13 cellular contexts compared by ENCODE assay signal in the genomic region with DNA sequence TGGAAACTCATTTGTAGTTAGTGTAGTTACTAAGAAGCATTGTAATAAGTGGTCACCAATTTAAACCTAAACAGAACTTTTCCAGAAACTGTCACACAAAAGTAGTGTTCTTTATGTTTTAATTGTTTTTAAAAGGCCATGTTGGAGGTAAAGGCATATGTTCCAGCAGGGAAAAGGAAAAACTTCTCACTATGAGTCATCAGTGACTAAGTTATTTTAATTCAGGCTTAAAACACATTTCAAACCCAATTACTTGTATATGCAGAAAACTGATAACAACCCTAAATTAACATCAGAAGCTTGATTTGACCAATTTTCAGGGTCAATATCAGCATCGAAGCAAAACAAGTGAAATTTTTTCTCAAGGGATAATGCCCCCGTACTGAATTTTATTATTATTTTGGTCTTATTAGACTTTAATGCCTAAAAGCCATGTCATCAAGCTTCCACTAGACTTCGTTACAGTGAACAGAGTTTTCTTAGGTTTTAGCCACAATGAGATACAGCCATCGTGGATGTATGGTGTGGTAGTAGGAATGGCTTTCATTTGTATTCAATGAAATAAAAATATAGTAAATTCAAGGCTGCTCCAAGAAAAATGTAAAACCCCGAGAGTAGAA. TPM values are rescaled to one million over a fixed set of nuclear protein-coding genes. Genes with fewer than 3 reads are reported as not detected.
DNase-seq lines count a peak whose midpoint lies in the region; ATAC-seq, FAIRE-seq and TF ChIP-seq lines count a peak whose summit lies in the region.
"Had no signal": no experiment of that assay in that cellular context is flagged by ENCODE, and none has a peak within 500 bp of the region (broad histone marks: within the 10 kb centered on the region; RNA-seq: fewer than 3 reads in every experiment).

No MANE protein-coding gene starts in this region.

- H3K4me3 Mint-ChIP-seq in activated T-cell treated with anti-CD3 and anti-CD28 coated beads, Interleukin-2, amount 50 U/mL, for 72 hours = no peak overlapping the region
- H3K4me3 Mint-ChIP-seq in stimulated activated memory B cell treated with anti-CD40 and anti-IgM and Interleukin-4, amounts not matched to agents 10 μg/mL and 1 μg/mL and 100 μg/mL, for 72 hours = no peak overlapping the region
- H3K4me3 Mint-ChIP-seq in activated CD4-positive, alpha-beta memory T cell treated with anti-CD3 and anti-CD28 coated beads for 36 hours = no peak overlapping the region

- POLR2A ChIA-PET in activated CD4-positive, alpha-beta memory T cell treated with anti-CD3 and anti-CD28 coated beads for 36 hours (lab: Charles Lee) = no interaction called here

- intact Hi-C loops in activated CD4-positive, alpha-beta memory T cell treated with anti-CD3 and anti-CD28 coated beads for 36 hours (cut with micrococcal nuclease) = no loop called here

- peaks cover 30% of the 10 kb centered on the region for H3K4me1 Mint-ChIP-seq in activated T-cell treated with anti-CD3 and anti-CD28 coated beads, Interleukin-2, amount 50 U/mL, for 72 hours (ENCODE audit: low read depth)
- peaks cover 42% of the 10 kb centered on the region for H3K4me1 Mint-ChIP-seq in stimulated activated memory B cell treated with anti-CD40 and anti-IgM and Interleukin-4, amounts not matched to agents 10 μg/mL and 1 μg/mL and 100 μg/mL, for 72 hours
- H3K4me1 Mint-ChIP-seq in activated CD4-positive, alpha-beta memory T cell treated with anti-CD3 and anti-CD28 coated beads for 36 hours (ENCODE audit: low read depth) = peaks cover 30% of the 10 kb centered on the region

- no peaks in the 10 kb centered on the region for H3K27me3 Mint-ChIP-seq in activated T-cell treated with anti-CD3 and anti-CD28 coated beads, Interleukin-2, amount 50 U/mL, for 72 hours (ENCODE audit: low read depth)
- H3K27me3 Mint-ChIP-seq in stimulated activated memory B cell treated with anti-CD40 and anti-IgM and Interleukin-4, amounts not matched to agents 10 μg/mL and 1 μg/mL and 100 μg/mL, for 72 hours = no peaks in the 10 kb centered on the region
- no peaks in the 10 kb centered on the region for H3K27me3 Mint-ChIP-seq in activated CD4-positive, alpha-beta memory T cell treated with anti-CD3 and anti-CD28 coated beads for 36 hours

- peak; percentile 73 for FAIRE-seq in RCC 7860 (lab: Jason Lieb, UNC)
- FAIRE-seq: G401.6 had no signal

- DNase-seq in activated T-cell treated with anti-CD3 and anti-CD28 coated beads, Interleukin-2, amount 50 U/mL, for 72 hours = no peak
- no peak for DNase-seq in activated T-cell treated with anti-CD3 and anti-CD28 coated beads for 4 hours
- DNase-seq in RCC 7860 (ENCODE audit: low spot score) = peak; percentile 25
- DNase-seq in epithelial cell of esophagus (ENCODE audit: low read depth) = peak; percentile 73
- no peak for DNase-seq in NCI-H510A (lab: John Stamatoyannopoulos, UW)
- DNase-seq in activated CD4-positive, alpha-beta memory T cell treated with anti-CD3 and anti-CD28 coated beads for 36 hours = no peak
- DNase-seq in foreskin melanocyte = no peak
- DNase-seq: activated CD8-positive, alpha-beta memory T cell treated with anti-CD3 and anti-CD28 coated beads, Interleukin-2, amount 50 U/mL, for 48 hours; AML-193; Peyer's patch had no signal

- TF ChIP-seq CTCF in epithelial cell of esophagus (IDR thresholded peaks at IDR 0.05; ENCODE audit: insufficient read depth, low read depth, low read length, missing control alignments) = no peak

- CTCF ChIA-PET in activated CD4-positive, alpha-beta memory T cell treated with anti-CD3 and anti-CD28 coated beads for 36 hours (lab: Charles Lee) = interaction anchor here (0.8 kb wide), 1 partner anchor 16 kb away, joined by 3 read pairs; a partner anchor contains a TSS

- H3K27ac Mint-ChIP-seq in activated T-cell treated with anti-CD3 and anti-CD28 coated beads, Interleukin-2, amount 50 U/mL, for 72 hours = peak overlapping the region; percentile 54
- peak overlapping the region; percentile 90 for H3K27ac Mint-ChIP-seq in stimulated activated memory B cell treated with anti-CD40 and anti-IgM and Interleukin-4, amounts not matched to agents 10 μg/mL and 1 μg/mL and 100 μg/mL, for 72 hours
- H3K27ac Mint-ChIP-seq in activated CD4-positive, alpha-beta memory T cell treated with anti-CD3 and anti-CD28 coated beads for 36 hours = no peak overlapping the region

- H3K4me3 ChIP-seq in epithelial cell of esophagus (ENCODE audit: low read length) = no peak overlapping the region
- H3K4me3 ChIP-seq: ascending aorta, Peyer's patch had no signal

- no peaks in the 10 kb centered on the region for H3K9me3 Mint-ChIP-seq in activated T-cell treated with anti-CD3 and anti-CD28 coated beads, Interleukin-2, amount 50 U/mL, for 72 hours
- no peaks in the 10 kb centered on the region for H3K9me3 Mint-ChIP-seq in stimulated activated memory B cell treated with anti-CD40 and anti-IgM and Interleukin-4, amounts not matched to agents 10 μg/mL and 1 μg/mL and 100 μg/mL, for 72 hours
- no peaks in the 10 kb centered on the region for H3K9me3 Mint-ChIP-seq in activated CD4-positive, alpha-beta memory T cell treated with anti-CD3 and anti-CD28 coated beads for 36 hours

- H3K36me3 Mint-ChIP-seq in activated T-cell treated with anti-CD3 and anti-CD28 coated beads, Interleukin-2, amount 50 U/mL, for 72 hours (ENCODE audit: insufficient read depth in 2 of 2) = peaks cover 1 to 2% of the 10 kb centered on the region in 2 donors
- peaks cover 5% of the 10 kb centered on the region for H3K36me3 Mint-ChIP-seq in stimulated activated memory B cell treated with anti-CD40 and anti-IgM and Interleukin-4, amounts not matched to agents 10 μg/mL and 1 μg/mL and 100 μg/mL, for 72 hours
- H3K36me3 Mint-ChIP-seq in activated CD4-positive, alpha-beta memory T cell treated with anti-CD3 and anti-CD28 coated beads for 36 hours = no peaks in the 10 kb centered on the region

- ATAC-seq in activated T-cell treated with anti-CD3 and anti-CD28 coated beads, Interleukin-2, amount 50 U/mL, for 72 hours (replicated peaks in 1 of 2) = no peak
- ATAC-seq in stimulated activated memory B cell treated with anti-CD40 and anti-IgM and Interleukin-4, amounts not matched to agents 10 μg/mL and 1 μg/mL and 100 μg/mL, for 72 hours = no peak

RNA-seq across cellular contexts. Expression of a gene that starts 11.8 kb away (rescaled TPM):
- total RNA-seq in activated T-cell treated with anti-CD3 and anti-CD28 coated beads, Interleukin-2, amount 50 U/mL, for 72 hours = 10 to 100 TPM; 46.8 to 49.2 TPM
- total RNA-seq in activated CD4-positive, alpha-beta memory T cell treated with anti-CD3 and anti-CD28 coated beads for 36 hours = 10 to 100 TPM; 47.5 to 50.4 TPM

RNA-seq across cellular contexts. Expression of a gene that starts 15.5 kb away (rescaled TPM):
- total RNA-seq in activated T-cell treated with anti-CD3 and anti-CD28 coated beads, Interleukin-2, amount 50 U/mL, for 72 hours = 10 to 100 TPM; 29.5 to 32.3 TPM
- 10 to 100 TPM; 20.6 to 22.0 TPM for total RNA-seq in activated CD4-positive, alpha-beta memory T cell treated with anti-CD3 and anti-CD28 coated beads for 36 hours

Comparison
In these comparisons a context has a peak if more than half of its experiments do, and no peak if none do; other contexts are left out.
1. DNase-seq: peak in RCC 7860 (single experiment) and epithelial cell of esophagus (single experiment); none in activated T-cell treated with anti-CD3 and anti-CD28 coated beads, Interleukin-2, amount 50 U/mL, for 72 hours (0 of 2), activated T-cell treated with anti-CD3 and anti-CD28 coated beads for 4 hours (single experiment), NCI-H510A (single experiment), activated CD4-positive, alpha-beta memory T cell treated with anti-CD3 and anti-CD28 coated beads for 36 hours (single experiment) and foreskin melanocyte (single experiment).